In the genomic region with DNA sequence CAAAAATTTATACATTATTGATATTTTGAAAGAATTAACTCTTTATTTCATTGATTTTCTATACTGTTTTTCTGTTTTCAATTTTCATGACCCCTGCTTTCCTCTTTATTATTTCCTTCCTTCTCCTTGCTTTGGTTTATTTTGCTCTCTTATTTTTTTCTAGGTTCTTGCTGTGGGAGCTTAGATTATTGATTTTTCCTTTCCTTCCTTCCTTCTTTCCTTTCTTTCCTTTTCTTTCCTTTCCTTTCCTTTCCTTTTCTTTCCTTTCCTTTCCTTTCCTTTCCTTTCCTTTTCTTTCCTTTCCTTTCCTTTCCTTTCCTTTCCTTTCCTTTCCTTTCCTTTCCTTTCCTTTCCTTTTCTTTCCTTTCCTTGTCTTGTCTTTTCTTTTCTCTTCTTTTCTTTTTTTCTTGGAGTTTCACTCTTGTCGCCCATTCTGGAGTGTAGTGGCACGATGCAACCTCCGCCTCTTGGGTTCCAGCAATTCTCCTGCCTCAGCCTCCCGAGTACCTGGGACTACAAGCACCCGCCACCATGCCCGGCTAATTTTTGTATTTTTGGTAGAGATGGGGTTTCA, we compare ENCODE assay signal across 12 cellular contexts. TPM values are rescaled to one million over a fixed set of nuclear protein-coding genes. Genes with fewer than 3 reads are reported as not detected.
"Had no signal": no experiment of that assay in that cellular context is flagged by ENCODE, and none has a peak within 500 bp of the region (broad histone marks: within the 10 kb centered on the region; RNA-seq: fewer than 3 reads in every experiment).

No MANE protein-coding gene starts in this region.

RNA-seq across cellular contexts. Expression of gene IGFL1, which starts 13.6 kb away (rescaled TPM):
- total RNA-seq: OCI-LY7, Peyer's patch, Right ventricle myocardium inferior, Right ventricle myocardium superior, RPMI7951, SJCRH30, SJSA1, SK-MEL-5, T-cell had no signal
- polyA plus RNA-seq: SK-N-SH had no signal

RNA-seq across cellular contexts. Expression of gene HIF3A, which starts 53.7 kb away (rescaled TPM):
- total RNA-seq: OCI-LY7, PC-3, PC-9, SJSA1, SK-MEL-5 had no signal
